In genomic region chr3:20742903-20743302, GRCh38 we compare ENCODE assay signal across 23 cellular contexts.
DNase-seq lines count a peak whose midpoint lies in the region; TF ChIP-seq lines count a peak whose summit lies in the region.
"Had no signal": no experiment of that assay in that cellular context is flagged by ENCODE, and none has a peak within 500 bp of the region (broad histone marks: within the 10 kb centered on the region; RNA-seq: fewer than 3 reads in every experiment).

No MANE protein-coding gene starts in this region.

- H3K27ac Mint-ChIP-seq in endodermal cell, result peak overlapping the region; percentile 8
- no peak overlapping the region for H3K27ac Mint-ChIP-seq in activated naive CD4-positive, alpha-beta T cell treated with anti-CD3 and anti-CD28 coated beads for 36 hours
- H3K27ac Mint-ChIP-seq: B cell, CD14-positive monocyte, HFFc6 had no signal

- no peak overlapping the region for H3K14ac ChIP-seq in neuronal stem cell (ENCODE audit: low read length)

- H3K4me3 ChIP-seq in HUES64 (ENCODE audit: low read length) (peak overlapping the region; percentile 29; the same call in 1 of the 2 replicates), endodermal cell (ENCODE audit: low read length) (no peak overlapping the region), neuronal stem cell (ENCODE audit: low read length in 2 of 2) (no peak overlapping the region), left ventricle myocardium inferior (no peak overlapping the region)
- H3K4me3 ChIP-seq: A549 had no signal

- H2AK5ac ChIP-seq in neuronal stem cell (ENCODE audit: low read depth, low read length), result no peak overlapping the region

- H3K27me3 ChIP-seq in HUES64 (ENCODE audit: insufficient read depth, low read length) (no peaks in the 10 kb centered on the region), endodermal cell (ENCODE audit: control insufficient read depth, insufficient read depth, low read length, poor library complexity, severe bottlenecking) (no peaks in the 10 kb centered on the region), neuronal stem cell (ENCODE audit: control insufficient read depth in 3 of 3, insufficient read depth in 3 of 3, low read depth in 1 of 3, low read length in 3 of 3) (no peaks in the 10 kb centered on the region), left ventricle myocardium inferior (ENCODE audit: low read depth) (no peaks in the 10 kb centered on the region)

- H4K8ac ChIP-seq in neuronal stem cell (ENCODE audit: low read depth, low read length), result no peak overlapping the region

- H3K9ac ChIP-seq in HUES64 (ENCODE audit: low read depth, low read length), result peak overlapping the region; percentile 22; the same call in 1 of the 2 replicates
- no peak overlapping the region for H3K9ac ChIP-seq in endodermal cell (ENCODE audit: extremely low read depth, low read length, poor library complexity, severe bottlenecking)
- no peak overlapping the region for H3K9ac ChIP-seq in neuronal stem cell (ENCODE audit: low read depth, low read length, poor library complexity)

- no peak overlapping the region for H2BK15ac ChIP-seq in neuronal stem cell (ENCODE audit: low read length)

- no peak overlapping the region for H4K91ac ChIP-seq in neuronal stem cell (ENCODE audit: low read depth, low read length, poor library complexity)

- no peak overlapping the region for H2BK12ac ChIP-seq in neuronal stem cell (ENCODE audit: low read length)

- H3K18ac ChIP-seq in neuronal stem cell (ENCODE audit: low read length), result no peak overlapping the region

- no peak overlapping the region for H2BK120ac ChIP-seq in neuronal stem cell (ENCODE audit: low read depth, low read length)

- H3K4me2 ChIP-seq in neuronal stem cell (ENCODE audit: insufficient read depth, low read length, poor library complexity, severe bottlenecking), result no peak overlapping the region
- H3K4me2 ChIP-seq: A549 had no signal

- H3K36me3 ChIP-seq in HUES64 (ENCODE audit: insufficient read depth, low read length) (no peaks in the 10 kb centered on the region), endodermal cell (ENCODE audit: control insufficient read depth, insufficient read depth, low read length) (no peaks in the 10 kb centered on the region), neuronal stem cell (replicated peaks in 1 of 2; ENCODE audit: control insufficient read depth in 2 of 2, insufficient read depth in 2 of 2, low read length in 2 of 2) (no peaks in the 10 kb centered on the region), left ventricle myocardium inferior (no peaks in the 10 kb centered on the region)

- H3K27me3 Mint-ChIP-seq in endodermal cell (ENCODE audit: insufficient read depth), result no peaks in the 10 kb centered on the region
- no peaks in the 10 kb centered on the region for H3K27me3 Mint-ChIP-seq in activated naive CD4-positive, alpha-beta T cell treated with anti-CD3 and anti-CD28 coated beads for 36 hours (ENCODE audit: low read depth)
- H3K27me3 Mint-ChIP-seq: B cell had no signal

- peaks cover 34% of the 10 kb centered on the region for H3K4me1 Mint-ChIP-seq in endodermal cell
- no peaks in the 10 kb centered on the region for H3K4me1 Mint-ChIP-seq in activated naive CD4-positive, alpha-beta T cell treated with anti-CD3 and anti-CD28 coated beads for 36 hours (ENCODE audit: low read depth)
- H3K4me1 Mint-ChIP-seq: B cell, CD14-positive monocyte had no signal

- no peaks in the 10 kb centered on the region for H3K9me3 Mint-ChIP-seq in endodermal cell
- H3K9me3 Mint-ChIP-seq in activated naive CD4-positive, alpha-beta T cell treated with anti-CD3 and anti-CD28 coated beads for 36 hours, result peaks cover 7% of the 10 kb centered on the region
- H3K9me3 Mint-ChIP-seq: H9, HFFc6 had no signal

- H3K79me1 ChIP-seq in neuronal stem cell (ENCODE audit: low read depth, low read length), result no peaks in the 10 kb centered on the region

- H3K36me3 Mint-ChIP-seq in endodermal cell (ENCODE audit: low read depth), result no peaks in the 10 kb centered on the region
- no peaks in the 10 kb centered on the region for H3K36me3 Mint-ChIP-seq in activated naive CD4-positive, alpha-beta T cell treated with anti-CD3 and anti-CD28 coated beads for 36 hours (ENCODE audit: low read depth)
- H3K36me3 Mint-ChIP-seq: CD14-positive monocyte had no signal

- H3K27ac ChIP-seq in HUES64 (ENCODE audit: low read depth, low read length) (peak overlapping the region; percentile 61), endodermal cell (ENCODE audit: low read depth, low read length) (peak overlapping the region; percentile 94), neuronal stem cell (replicated peaks; ENCODE audit: low read length) (no peak overlapping the region), left ventricle myocardium inferior (replicated peaks) (no peak overlapping the region)
- H3K27ac ChIP-seq: A549, HL-60 had no signal

- peak overlapping the region; percentile 68 for H2AFZ ChIP-seq in neuronal stem cell (ENCODE audit: low read length)

- DNase-seq in endodermal cell (no peak), iPS-NIHi11 (ENCODE audit: low spot score) (peak; percentile 15), neuronal stem cell (ENCODE audit: low spot score) (no peak), left ventricle myocardium inferior (no peak), dedifferentiated amniotic fluid mesenchymal stem cell (ENCODE audit: extremely low spot score) (no peak)
- no peak for DNase-seq in activated naive CD4-positive, alpha-beta T cell treated with anti-CD3 and anti-CD28 coated beads for 36 hours
- DNase-seq: DMS53; GDM1; H9; HFFc6; KG1; NCI-H1092 treated with DMSO at 0.1 percent for 48 hours; NCI-H1436 treated with DMSO at 0.1 percent for 48 hours; NCI-H226; NCI-H510A treated with DMSO at 0.1 percent for 48 hours; NCI-H748 treated with DMSO at 0.1 percent for 48 hours; NK-92 treated with Interleukin-12 subunit alpha and Interleukin-12 subunit beta, amount 100 ng/mL, for 24 hours; SIG-M5 had no signal

- no peak overlapping the region for H3K4ac ChIP-seq in neuronal stem cell (ENCODE audit: low read length)

- H3K4me1 ChIP-seq in HUES64 (ENCODE audit: insufficient read depth, low read length), result peaks cover 31% of the 10 kb centered on the region
- H3K4me1 ChIP-seq in endodermal cell (ENCODE audit: control insufficient read depth, insufficient read depth, low read length), result peaks cover 9% of the 10 kb centered on the region
- peaks cover 0 to 9% of the 10 kb centered on the region in 2 donors for H3K4me1 ChIP-seq in neuronal stem cell (ENCODE audit: control insufficient read depth in 2 of 2, insufficient read depth in 1 of 2, low read depth in 1 of 2, low read length in 2 of 2)
- H3K4me1 ChIP-seq in left ventricle myocardium inferior, result no peaks in the 10 kb centered on the region
- H3K4me1 ChIP-seq: A549 had no signal

- H3K9me3 ChIP-seq in HUES64 (ENCODE audit: insufficient read depth, low read depth, low read length), result no peaks in the 10 kb centered on the region
- no peaks in the 10 kb centered on the region for H3K9me3 ChIP-seq in endodermal cell (ENCODE audit: control insufficient read depth, low read length)
- H3K9me3 ChIP-seq in neuronal stem cell (replicated peaks in 1 of 2; ENCODE audit: control insufficient read depth in 2 of 2, insufficient read depth in 1 of 2, low read depth in 1 of 2, low read length in 2 of 2), result no peaks in the 10 kb centered on the region
- no peaks in the 10 kb centered on the region for H3K9me3 ChIP-seq in left ventricle myocardium inferior (replicated peaks)
- H3K9me3 ChIP-seq: A549 had no signal

- no peak overlapping the region for H3K4me3 Mint-ChIP-seq in endodermal cell
- H3K4me3 Mint-ChIP-seq in activated naive CD4-positive, alpha-beta T cell treated with anti-CD3 and anti-CD28 coated beads for 36 hours, result no peak overlapping the region
- H3K4me3 Mint-ChIP-seq: B cell, CD14-positive monocyte, H9, HFFc6 had no signal

- CTCF ChIA-PET in activated naive CD4-positive, alpha-beta T cell treated with anti-CD3 and anti-CD28 coated beads for 36 hours (lab: Charles Lee), result no interaction called here

- no peak for TF ChIP-seq CTCF in endodermal cell (conservative IDR thresholded peaks at IDR 0.05)
- no peak for TF ChIP-seq CTCF in left ventricle myocardium inferior (IDR thresholded peaks at IDR 0.05; ENCODE audit: borderline replicate concordance)

- no peak overlapping the region for H3K23ac ChIP-seq in neuronal stem cell (ENCODE audit: low read depth, low read length, poor library complexity)

- intact Hi-C loops in left ventricle myocardium inferior (cut with micrococcal nuclease), result loop anchor here (5.0 kb wide), 1 partner anchor 231 kb away; no protein-coding TSS in a partner anchor
- intact Hi-C loops in activated naive CD4-positive, alpha-beta T cell treated with anti-CD3 and anti-CD28 coated beads for 36 hours (cut with micrococcal nuclease), result no loop called here

- no peak overlapping the region for H2BK5ac ChIP-seq in neuronal stem cell (ENCODE audit: low read length)

Comparison
In these comparisons a context has a peak if more than half of its experiments do, and no peak if none do; other contexts are left out.
1. H3K27ac ChIP-seq: peak in HUES64 (single experiment) and endodermal cell (single experiment); none in neuronal stem cell (single experiment) and left ventricle myocardium inferior (single experiment).